ENCODE assay signal across 15 cellular contexts in the genomic region with DNA sequence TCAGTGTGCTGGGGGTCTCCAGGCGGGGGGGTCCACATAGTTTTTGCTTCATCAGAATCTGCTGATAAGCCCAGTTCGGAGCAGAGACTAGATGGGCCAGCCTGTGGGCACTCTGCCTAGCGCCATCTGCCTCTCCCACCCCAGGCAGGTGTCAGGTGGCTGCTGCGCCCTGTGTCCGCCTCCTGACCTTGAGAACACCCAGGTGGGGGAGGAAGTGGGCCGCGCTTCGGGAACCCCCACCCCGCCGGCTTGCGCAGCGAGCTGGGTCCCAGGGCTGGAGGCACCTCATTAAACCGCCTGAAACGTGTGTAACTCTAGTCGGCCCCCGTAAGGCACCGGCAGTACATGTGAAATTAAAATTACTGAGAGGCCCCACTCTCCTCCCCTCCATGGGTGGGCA.
"Had no signal": no experiment of that assay in that cellular context is flagged by ENCODE, and none has a peak within 500 bp of the region (broad histone marks: within the 10 kb centered on the region; RNA-seq: fewer than 3 reads in every experiment).

No MANE protein-coding gene starts in this region.

- ATAC-seq: gastrocnemius medialis, T-helper 17 cell had no signal

- H3K4me1 ChIP-seq: gastrocnemius medialis had no signal

- H3K27me3 Mint-ChIP-seq: T-helper 17 cell had no signal

- H3K4me3 ChIP-seq: coronary artery, gastrocnemius medialis, lung had no signal

- H3K27ac Mint-ChIP-seq: nephron, T-helper 17 cell had no signal

- H3K4me3 Mint-ChIP-seq: nephron, T-helper 17 cell had no signal

- H3K27me3 ChIP-seq: gastrocnemius medialis had no signal

- DNase-seq: activated gamma-delta T cell; activated T-cell treated with anti-CD3 and anti-CD28 coated beads, Interleukin-2, amount 50 U/mL, for 1 hour; caudate nucleus; effector CD8-positive, alpha-beta T cell; gastrocnemius medialis; islet precursor cell; SIG-M5; stimulated activated CD4-positive, alpha-beta T cell treated with anti-CD3 and anti-CD28 coated beads, Interleukin-1b, Interleukin-23, amount 100 ng/mL, for 48 hours; stimulated activated naive CD4-positive, alpha-beta T cell; substantia nigra; trophoblast cell had no signal

- H3K36me3 ChIP-seq: gastrocnemius medialis had no signal

- H3K9me3 ChIP-seq: gastrocnemius medialis had no signal

- H3K27ac ChIP-seq: coronary artery, gastrocnemius medialis had no signal
